In genomic region chr22:45248832-45249561, GRCh38 we compare ENCODE assay signal across 12 cellular contexts. TPM values are rescaled to one million over a fixed set of nuclear protein-coding genes. Genes with fewer than 3 reads are reported as not detected.
A peak's percentile ranks its signal among the peaks of the same experiment; 100 is the strongest.
DNase-seq lines count a peak whose midpoint lies in the region; ATAC-seq and TF ChIP-seq lines count a peak whose summit lies in the region.
"Had no signal": no experiment of that assay in that cellular context is flagged by ENCODE, and none has a peak within 500 bp of the region (broad histone marks: within the 10 kb centered on the region; RNA-seq: fewer than 3 reads in every experiment).

No MANE protein-coding gene starts in this region.

- H3K36me3 ChIP-seq in esophagus squamous epithelium (no peaks in the 10 kb centered on the region), thyroid gland (no peaks in the 10 kb centered on the region), upper lobe of left lung (no peaks in the 10 kb centered on the region)

- no peak for TF ChIP-seq CTCF in GM10248 (IDR thresholded peaks at IDR 0.05; ENCODE audit: control extremely low read depth, extremely low read depth, low read depth, missing control alignments)
- no peak for TF ChIP-seq CTCF in esophagus squamous epithelium (IDR thresholded peaks at IDR 0.05)
- no peak for TF ChIP-seq CTCF in thyroid gland (IDR thresholded peaks at IDR 0.05)
- no peak for TF ChIP-seq CTCF in upper lobe of left lung (IDR thresholded peaks at IDR 0.05)

- ATAC-seq in GM19468 (IDR thresholded peaks at IDR 0.05; ENCODE audit: extremely low read depth, unreplicated experiment) (peak; percentile 54), HG03439 (IDR thresholded peaks at IDR 0.05; ENCODE audit: unreplicated experiment) (peak; percentile 64), upper lobe of left lung (ENCODE audit: low FRiP score in 2 of 2) (no peak)
- ATAC-seq: activated naive CD4-positive, alpha-beta T cell treated with anti-CD3 and anti-CD28 coated beads, Interleukin-2, amount 50 U/mL, for 72 hours had no signal

- H3K27me3 ChIP-seq in esophagus squamous epithelium (no peaks in the 10 kb centered on the region), thyroid gland (no peaks in the 10 kb centered on the region), upper lobe of left lung (no peaks in the 10 kb centered on the region)

- DNase-seq in GM10248 (ENCODE audit: extremely low spot score) (peak; percentile 77), esophagus squamous epithelium (lab: John Stamatoyannopoulos, UW) (no peak), thyroid gland (no peak), cardiac septum (ENCODE audit: low spot score) (no peak), HUDEP-2 (lab: John Stamatoyannopoulos, UW; ENCODE audit: unreplicated experiment in 76 of 76) (no peak), upper lobe of left lung (no peak)
- DNase-seq: activated CD4-positive, CD25-positive, alpha-beta regulatory T cell had no signal

- H3K27ac ChIP-seq in esophagus squamous epithelium (peak overlapping the region in 3 of 4 donors; percentile 42 to 73 (median 52)), thyroid gland (no peak overlapping the region), upper lobe of left lung (peak overlapping the region in 1 of 4 donors; percentile 1)
- H3K27ac ChIP-seq: C4-2B had no signal

- no peak for TF ChIP-seq EP300 in upper lobe of left lung (IDR thresholded peaks at IDR 0.05)

- WGBS in esophagus squamous epithelium, 2 donors: 34 to 47% methylated on average over 8 of the region's 8 CpGs
- 71 to 83% methylated on average over 8 of the region's 8 CpGs for WGBS in thyroid gland, 2 donors
- WGBS in upper lobe of left lung, 2 donors: 56 to 63% methylated on average over 8 of the region's 8 CpGs

- H3K9me3 ChIP-seq in esophagus squamous epithelium (no peaks in the 10 kb centered on the region), thyroid gland (no peaks in the 10 kb centered on the region), upper lobe of left lung (no peaks in the 10 kb centered on the region)

- POLR2A ChIA-PET in GM10248 (lab: Yijun Ruan, JAX): no interaction called here

- TF ChIP-seq POLR2A in esophagus squamous epithelium (IDR thresholded peaks at IDR 0.05) (no peak), thyroid gland (IDR thresholded peaks at IDR 0.05) (no peak), upper lobe of left lung (IDR thresholded peaks at IDR 0.05) (no peak)

- CTCF ChIA-PET in GM10248 (lab: Yijun Ruan, JAX): interaction anchor here (1.0 to 2.5 kb wide), 2 partner anchors 12 to 15 kb away, joined by 3 to 6 read pairs; no protein-coding TSS in a partner anchor

- H3K4me3 ChIP-seq in esophagus squamous epithelium (peak overlapping the region in 1 of 4 donors; percentile 21), thyroid gland (replicated peaks in 1 of 3) (no peak overlapping the region), upper lobe of left lung (no peak overlapping the region)
- H3K4me3 ChIP-seq: lung had no signal

- intact Hi-C loops in esophagus squamous epithelium (cut with DNase I) (no loop called here), thyroid gland (cut with DNase I) (no loop called here), cardiac septum (cut with DNase I) (loop anchor here (10.0 kb wide), 1 partner anchor 84 kb away; the partner anchor contains the start of gene NUP50)

- peaks cover 0 to 44% (median 16%) of the 10 kb centered on the region in 3 donors for H3K4me1 ChIP-seq in esophagus squamous epithelium
- peaks cover 4% of the 10 kb centered on the region in 2 donors for H3K4me1 ChIP-seq in thyroid gland
- H3K4me1 ChIP-seq in upper lobe of left lung: peaks cover 0 to 12% (median 7%) of the 10 kb centered on the region in 4 donors

RNA-seq across cellular contexts. Expression of gene KIAA0930, which starts 8.3 kb away (rescaled TPM):
- total RNA-seq in esophagus squamous epithelium (10 to 100 TPM; 33.1 to 40.2 (median 38.1) TPM), thyroid gland (10 to 100 TPM; 21.0 to 42.7 (median 25.0) TPM), cardiac septum (21.6 TPM), upper lobe of left lung (100 to 1,000 TPM in 1 of 6 donors, 10 to 100 TPM in 5; 31.2 to 103 (median 42.8) TPM)

RNA-seq across cellular contexts. Expression of gene UPK3A, which starts 35.8 kb away (rescaled TPM):
- total RNA-seq in esophagus squamous epithelium: not detected
- total RNA-seq in thyroid gland: 1 to 10 TPM in 3 of 4 donors, not detected in 1; 2.1 to 3.9 (median 2.6) TPM
- 0.40 TPM for total RNA-seq in cardiac septum
- total RNA-seq in upper lobe of left lung: under 1 TPM in 1 of 6 donors, not detected in 5; 0.44 TPM
- total RNA-seq: activated naive CD4-positive, alpha-beta T cell treated with anti-CD3 and anti-CD28 coated beads, Interleukin-2, amount 50 U/mL, for 72 hours; lung had no signal

Comparison
In these comparisons a context has a peak if more than half of its experiments do, and no peak if none do; other contexts are left out.
1. ATAC-seq: peak in GM19468 (single experiment) and HG03439 (single experiment); none in upper lobe of left lung (0 of 2).
2. H3K27ac ChIP-seq: peak in esophagus squamous epithelium (3 of 4); none in thyroid gland (0 of 3).